8 cellular contexts compared by ENCODE assay signal in the genomic region with DNA sequence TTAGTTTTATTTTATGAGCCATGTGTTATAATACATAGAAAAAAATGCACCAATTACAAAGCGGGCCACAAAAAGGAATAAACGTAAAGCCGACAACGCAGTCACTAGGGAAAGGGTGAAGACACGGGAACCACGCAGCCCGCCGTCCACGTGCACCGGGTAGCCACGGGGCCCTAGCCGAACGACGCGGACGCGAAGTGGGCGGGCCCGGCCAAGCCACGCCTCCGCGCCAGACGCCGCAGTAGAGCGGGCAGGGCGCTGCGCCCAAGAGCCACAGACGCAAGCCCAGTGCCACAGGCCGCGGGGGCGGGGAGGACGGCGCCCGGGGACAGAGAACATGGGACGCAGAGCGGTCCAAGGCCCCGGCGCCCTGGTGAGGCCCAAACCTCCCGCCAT. TPM values are rescaled to one million over a fixed set of nuclear protein-coding genes. Genes with fewer than 3 reads are reported as not detected.
DNase-seq lines count a peak whose midpoint lies in the region; ATAC-seq and TF ChIP-seq lines count a peak whose summit lies in the region.

A gene with protein sequence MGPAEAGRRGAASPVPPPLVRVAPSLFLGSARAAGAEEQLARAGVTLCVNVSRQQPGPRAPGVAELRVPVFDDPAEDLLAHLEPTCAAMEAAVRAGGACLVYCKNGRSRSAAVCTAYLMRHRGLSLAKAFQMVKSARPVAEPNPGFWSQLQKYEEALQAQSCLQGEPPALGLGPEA (plus strand): TSS at position 274 of the 396 bp plus-strand sequence. CDS start 328 bp downstream, outside the sequence.

- peak within 1 kb of the TSS; percentile 82 for H3K27ac Mint-ChIP-seq in activated CD8-positive, alpha-beta memory T cell treated with anti-CD3 and anti-CD28 coated beads, Interleukin-2, amount 10 ng/mL, durations not matched to agents 7 days and 5 days
- H3K27ac Mint-ChIP-seq in endothelial cell (ENCODE audit: unreplicated experiment) = no peak within 1 kb of the TSS

- no peak for TF ChIP-seq CTCF in endothelial cell (IDR thresholded peaks at IDR 0.05; ENCODE audit: unreplicated experiment)

- no peaks in the 10 kb centered on the region for H3K9me3 Mint-ChIP-seq in activated CD8-positive, alpha-beta memory T cell treated with anti-CD3 and anti-CD28 coated beads, Interleukin-2, amount 10 ng/mL, durations not matched to agents 7 days and 5 days (ENCODE audit: low read depth)
- no peaks in the 10 kb centered on the region for H3K9me3 Mint-ChIP-seq in endothelial cell (ENCODE audit: unreplicated experiment)

- CTCF ChIA-PET in activated CD8-positive, alpha-beta memory T cell treated with anti-CD3 and anti-CD28 coated beads, Interleukin-2, amount 10 ng/mL, durations not matched to agents 7 days and 5 days (lab: Charles Lee) = interaction anchor here (1.0 to 2.8 kb wide), 6 partner anchors 12 to 62 kb away, joined by 3 to 18 read pairs (median 8); a partner anchor contains a TSS

- H3K27me3 Mint-ChIP-seq in activated CD8-positive, alpha-beta memory T cell treated with anti-CD3 and anti-CD28 coated beads, Interleukin-2, amount 10 ng/mL, durations not matched to agents 7 days and 5 days = no peaks in the 10 kb centered on the region
- H3K27me3 Mint-ChIP-seq in endothelial cell (ENCODE audit: unreplicated experiment) = peaks cover 21% of the 10 kb centered on the region

- H3K4me3 Mint-ChIP-seq in activated CD8-positive, alpha-beta memory T cell treated with anti-CD3 and anti-CD28 coated beads, Interleukin-2, amount 10 ng/mL, durations not matched to agents 7 days and 5 days = peak within 1 kb of the TSS; percentile 85
- H3K4me3 Mint-ChIP-seq in endothelial cell (ENCODE audit: unreplicated experiment) = peak within 1 kb of the TSS; percentile 92

- peak; percentile 73 for DNase-seq in CMK (ENCODE audit: low read depth)
- peak; percentile 74 to 94 for DNase-seq in NOMO-1 (lab: John Stamatoyannopoulos, UW; ENCODE audit: unreplicated experiment in 2 of 2)
- peak; percentile 93 for DNase-seq in activated CD8-positive, alpha-beta memory T cell treated with anti-CD3 and anti-CD28 coated beads, Interleukin-2, amount 10 ng/mL, durations not matched to agents 7 days and 5 days
- DNase-seq in endothelial cell (ENCODE audit: low spot score) = peak; percentile 81
- peak; percentile 93 for DNase-seq in midbrain (lab: John Stamatoyannopoulos, UW)
- peak; percentile 87 to 91 for DNase-seq in stimulated activated CD8-positive, alpha-beta memory T cell treated with anti-CD3 and anti-CD28 coated beads, Interleukin-2, amount 100 ng/mL, for 48 hours (ENCODE audit: low read depth in 2 of 2)

- H3K36me3 Mint-ChIP-seq in activated CD8-positive, alpha-beta memory T cell treated with anti-CD3 and anti-CD28 coated beads, Interleukin-2, amount 10 ng/mL, durations not matched to agents 7 days and 5 days = peaks cover 41% of the 10 kb centered on the region
- H3K36me3 Mint-ChIP-seq in endothelial cell (ENCODE audit: low read depth, unreplicated experiment) = peaks cover 9% of the 10 kb centered on the region

- H3K4me1 Mint-ChIP-seq in activated CD8-positive, alpha-beta memory T cell treated with anti-CD3 and anti-CD28 coated beads, Interleukin-2, amount 10 ng/mL, durations not matched to agents 7 days and 5 days = peaks cover 71% of the 10 kb centered on the region
- peaks cover 17% of the 10 kb centered on the region for H3K4me1 Mint-ChIP-seq in endothelial cell (ENCODE audit: unreplicated experiment)

- peak; percentile 56 for ATAC-seq in GM19397 (IDR thresholded peaks at IDR 0.05; ENCODE audit: unreplicated experiment)
- peak; percentile 60 for ATAC-seq in HG03521 (IDR thresholded peaks at IDR 0.05; ENCODE audit: unreplicated experiment)
- peak; percentile 67 for ATAC-seq in activated CD8-positive, alpha-beta memory T cell treated with anti-CD3 and anti-CD28 coated beads, Interleukin-2, amount 10 ng/mL, durations not matched to agents 7 days and 5 days

RNA-seq across cellular contexts. Expression of the gene that starts here (rescaled TPM):
- total RNA-seq in activated CD8-positive, alpha-beta memory T cell treated with anti-CD3 and anti-CD28 coated beads, Interleukin-2, amount 10 ng/mL, durations not matched to agents 7 days and 5 days = 10 to 100 TPM; 10.0 to 10.1 TPM
- total RNA-seq in endothelial cell (ENCODE audit: unreplicated experiment) = 1.5 TPM

Comparison
In these comparisons a context has a peak if more than half of its experiments do, and no peak if none do; other contexts are left out.
1. Peak in every context shown above with its lines: DNase-seq and ATAC-seq.